10 cellular contexts compared by ENCODE assay signal in genomic region chr15:77538011-77538410, GRCh38.
DNase-seq lines count a peak whose midpoint lies in the region; ATAC-seq and TF ChIP-seq lines count a peak whose summit lies in the region.
"Had no signal": no experiment of that assay in that cellular context is flagged by ENCODE, and none has a peak within 500 bp of the region (broad histone marks: within the 10 kb centered on the region; RNA-seq: fewer than 3 reads in every experiment).

No MANE protein-coding gene starts in this region.

- H2AFZ ChIP-seq in GM23338, result no peak overlapping the region

- H3F3A ChIP-seq in GM23338 (replicated peaks; ENCODE audit: low read depth), result peaks cover 23% of the 10 kb centered on the region

- no peak overlapping the region for H3K9ac ChIP-seq in colonic mucosa (ENCODE audit: low read depth in 2 of 2, low read length in 2 of 2)

- H3K27me3 ChIP-seq in GM23338 (ENCODE audit: insufficient read depth) (no peaks in the 10 kb centered on the region), colonic mucosa (no peaks in the 10 kb centered on the region)

- intact Hi-C loops in colonic mucosa (cut with DNase I), result no loop called here

- H3K79me2 ChIP-seq in GM23338 (replicated peaks; ENCODE audit: insufficient read depth), result no peaks in the 10 kb centered on the region

- H3K4me1 Mint-ChIP-seq in GM23338, result peaks cover 70% of the 10 kb centered on the region

- TF ChIP-seq CTCF in GM23338 (conservative IDR thresholded peaks at IDR 0.05; ENCODE audit: low read depth in 2 of 2) (no peak), colonic mucosa (IDR thresholded peaks at IDR 0.05) (no peak)

- H3K4me3 ChIP-seq in GM23338 (no peak overlapping the region), colonic mucosa (no peak overlapping the region)

- ATAC-seq in GM18868 (IDR thresholded peaks at IDR 0.05; ENCODE audit: unreplicated experiment) (peak; percentile 64), GM23338 (no peak)
- ATAC-seq: esophagus mucosa, Right ventricle myocardium inferior had no signal

- DNase-seq in GM23338 (ENCODE audit: low spot score) (peak; percentile 34), NAMALWA (ENCODE audit: low spot score) (peak; percentile 78), pons (ENCODE audit: low spot score) (peak; percentile 92), NCI-H1048 (lab: John Stamatoyannopoulos, UW) (no peak), NCI-H2107 treated with DMSO at 0.1 percent for 48 hours (lab: John Stamatoyannopoulos, UW; ENCODE audit: unreplicated experiment) (no peak), AG08395 (ENCODE audit: low spot score) (no peak), colonic mucosa (no peak)

- peak overlapping the region; percentile 68 for H3K4me2 ChIP-seq in GM23338

- H3K36me3 ChIP-seq in GM23338 (ENCODE audit: insufficient read depth) (no peaks in the 10 kb centered on the region), colonic mucosa (no peaks in the 10 kb centered on the region)

- peak overlapping the region; percentile 18; the same call in 1 of the 3 replicates for H3K4me3 Mint-ChIP-seq in GM23338

- H3K4me1 ChIP-seq in GM23338 (ENCODE audit: insufficient read depth) (peaks cover 60% of the 10 kb centered on the region), colonic mucosa (peaks cover 4% of the 10 kb centered on the region)

- H3K9me3 ChIP-seq in colonic mucosa, result no peaks in the 10 kb centered on the region

- H3K27ac ChIP-seq in GM23338 (ENCODE audit: low read depth) (peak overlapping the region; percentile 80), colonic mucosa (no peak overlapping the region)

- peaks cover 20% of the 10 kb centered on the region for H3K27me3 Mint-ChIP-seq in GM23338 (ENCODE audit: insufficient read depth, low read depth, poor library complexity)

- H3K9me2 ChIP-seq in GM23338 (ENCODE audit: insufficient read depth), result peaks cover 9% of the 10 kb centered on the region; the same call in 1 of the 2 replicates

- peak overlapping the region; percentile 76 for H3K27ac Mint-ChIP-seq in GM23338

- H4K20me1 ChIP-seq in GM23338 (replicated peaks; ENCODE audit: insufficient read depth), result no peaks in the 10 kb centered on the region

- H3K9me3 Mint-ChIP-seq in GM23338, result no peaks in the 10 kb centered on the region

- no peaks in the 10 kb centered on the region for H3K36me3 Mint-ChIP-seq in GM23338 (ENCODE audit: low read depth)

TF ChIP-seq in GM23338, 12 proteins besides CTCF, POLR2A, EP300 and RAD21:
- TF ChIP-seq NANOG (IDR thresholded peaks at IDR 0.05; ENCODE audit: borderline replicate concordance), result peak; percentile 13; the same call in 1 of the 2 replicates
- no peak for TF ChIP-seq ZNF462 (CRISPR knock-in tag; IDR thresholded peaks at IDR 0.05)
- no peak for TF ChIP-seq STAT1 (IDR thresholded peaks at IDR 0.05; ENCODE audit: unreplicated experiment)

Comparison
In these comparisons a context has a peak if more than half of its experiments do, and no peak if none do; other contexts are left out.
1. DNase-seq: peak in GM23338 (single experiment), NAMALWA (single experiment) and pons (single experiment); none in NCI-H1048 (single experiment), NCI-H2107 treated with DMSO at 0.1 percent for 48 hours (single experiment), AG08395 (single experiment) and colonic mucosa (single experiment).